8 cellular contexts compared by ENCODE assay signal in genomic region chr16:70800798-70801480, GRCh38. TPM values are rescaled to one million over a fixed set of nuclear protein-coding genes. Genes with fewer than 3 reads are reported as not detected.
DNase-seq lines count a peak whose midpoint lies in the region; ATAC-seq, FAIRE-seq and TF ChIP-seq lines count a peak whose summit lies in the region.

TSS of gene VAC14 (minus strand) at chr16:70801158. CDS start at chr16:70800900, 258 bp downstream.

- peak within 1 kb of the TSS; percentile 90 for H3K4me3 Mint-ChIP-seq in chondrocyte (ENCODE audit: unreplicated experiment)

- peaks cover 48% of the 10 kb centered on the region for H3K4me1 Mint-ChIP-seq in chondrocyte (ENCODE audit: low read depth)

- ATAC-seq in HG03432 (IDR thresholded peaks at IDR 0.05; ENCODE audit: unreplicated experiment) = peak; percentile 95

- H3K27ac Mint-ChIP-seq in chondrocyte (ENCODE audit: unreplicated experiment) = peak within 1 kb of the TSS; percentile 93

- FAIRE-seq in kidney (lab: Jason Lieb, UNC) = no peak

- intact Hi-C loops in kidney (cut with DNase I) = no loop called here

- DNase-seq in AML-193 (lab: John Stamatoyannopoulos, UW) (peak; percentile 73), NCI-H510A (lab: John Stamatoyannopoulos, UW) (peak; percentile 74), chondrocyte (ENCODE audit: low spot score) (peak; percentile 98), kidney (peak; percentile 97)
- peak; percentile 93 for DNase-seq in activated CD4-positive, alpha-beta T cell treated with anti-CD3 and anti-CD28 coated beads for 1 hour
- peak; percentile 93 to 96 for DNase-seq in stimulated activated CD4-positive, alpha-beta T cell treated with anti-CD3 and anti-CD28 coated beads, Interleukin-15, amount 100 ng/mL, for 48 hours (ENCODE audit: low read depth in 2 of 2)

- H3K27me3 Mint-ChIP-seq in chondrocyte (ENCODE audit: low read depth) = no peaks in the 10 kb centered on the region

- peaks cover 8% of the 10 kb centered on the region for H3K9me3 Mint-ChIP-seq in chondrocyte (ENCODE audit: low read depth)

- peak within 1 kb of the TSS; percentile 81 to 95 for H3K4me3 ChIP-seq in kidney (ENCODE audit: low read length in 2 of 2)

- H3K27ac ChIP-seq in kidney (ENCODE audit: low read depth in 2 of 2, low read length in 2 of 2) = peak within 1 kb of the TSS in 1 of 2 donors; percentile 8

- TF ChIP-seq CTCF in chondrocyte (IDR thresholded peaks at IDR 0.05) (no peak), kidney (IDR thresholded peaks at IDR 0.05; ENCODE audit: borderline replicate concordance, extremely low read depth, insufficient read depth) (no peak)

- peak; percentile 86 for TF ChIP-seq POLR2A in GM19193 (IDR thresholded peaks at IDR 0.05; ENCODE audit: extremely low read depth, insufficient read depth, insufficient read length)

- H3K36me3 Mint-ChIP-seq in chondrocyte (ENCODE audit: low read depth) = peaks cover 1% of the 10 kb centered on the region

- peaks cover 0 to 7% of the 10 kb centered on the region in 2 donors for H3K9me3 ChIP-seq in kidney (ENCODE audit: control insufficient read depth in 1 of 2, low read length in 2 of 2)

- H3K9ac ChIP-seq in kidney (ENCODE audit: low read length in 2 of 2) = peak within 1 kb of the TSS; percentile 74 to 96

- H3K36me3 ChIP-seq in kidney (ENCODE audit: control insufficient read depth in 1 of 2, insufficient read depth in 2 of 2, low read length in 2 of 2) = no peaks in the 10 kb centered on the region

- peaks cover 0 to 9% of the 10 kb centered on the region in 2 donors for H3K4me1 ChIP-seq in kidney (ENCODE audit: control insufficient read depth in 1 of 2, insufficient read depth in 1 of 2, low read depth in 1 of 2, low read length in 2 of 2)

RNA-seq across cellular contexts. Expression of gene VAC14, which starts in this region (rescaled TPM):
- total RNA-seq in chondrocyte (35.6 to 40.3 TPM (median 37.9 TPM) in 3 replicates), kidney (36.8 TPM)
- polyA plus RNA-seq in kidney (ENCODE audit: insufficient read depth, low read depth, low replicate concordance) = 41.9 TPM
